Comparison of ENCODE assay signal across 15 cellular contexts in the genomic region with DNA sequence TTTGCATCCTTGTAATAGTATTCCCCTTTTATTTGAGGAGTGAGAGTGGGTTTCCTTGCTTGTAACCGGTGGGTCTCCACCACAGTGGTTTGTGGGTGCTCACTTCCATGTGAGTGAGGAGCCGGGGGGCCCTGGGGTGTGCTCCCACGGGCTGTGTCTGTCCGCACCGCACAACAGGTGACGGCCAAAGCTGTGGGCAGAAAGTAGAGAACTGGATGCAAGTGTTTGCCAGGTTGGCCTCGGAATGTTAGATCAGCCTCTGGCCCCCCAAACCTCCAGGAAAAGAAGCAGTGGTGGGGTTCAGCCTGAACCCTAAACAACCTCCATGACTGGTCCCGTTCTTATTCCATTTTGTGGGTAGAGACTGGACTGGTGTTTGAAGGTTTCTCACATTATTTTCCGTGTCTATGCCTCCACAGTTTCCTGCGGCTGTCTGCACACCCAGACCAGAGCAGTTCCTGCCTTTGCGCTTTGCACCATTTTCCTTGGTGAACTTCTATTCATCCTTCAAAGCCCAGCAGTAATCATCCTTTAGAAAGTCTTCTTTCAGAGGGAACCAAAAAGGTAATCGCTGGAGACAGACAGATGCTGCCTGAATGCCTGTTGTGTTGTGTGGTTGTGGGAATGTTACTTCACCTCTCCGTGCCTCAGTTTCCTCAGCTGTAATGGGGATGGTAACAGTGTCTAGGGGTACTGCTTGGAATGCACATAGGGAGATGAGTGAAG.
"Had no signal": no experiment of that assay in that cellular context is flagged by ENCODE, and none has a peak within 500 bp of the region (broad histone marks: within the 10 kb centered on the region; RNA-seq: fewer than 3 reads in every experiment).

No MANE protein-coding gene starts in this region.

- H3K9me3 Mint-ChIP-seq: activated naive CD8-positive, alpha-beta T cell treated with anti-CD3 and anti-CD28 coated beads, Interleukin-2, amount 50 U/mL, for 24 hours had no signal

- H3K4me1 Mint-ChIP-seq: activated naive CD8-positive, alpha-beta T cell treated with anti-CD3 and anti-CD28 coated beads, Interleukin-2, amount 50 U/mL, for 24 hours had no signal

- DNase-seq: activated CD4-positive, alpha-beta T cell treated with anti-CD3 and anti-CD28 coated beads for 4 hours; activated gamma-delta T cell; activated naive CD8-positive, alpha-beta T cell treated with anti-CD3 and anti-CD28 coated beads, Interleukin-2, amount 50 U/mL, for 24 hours; effector memory CD4-positive, alpha-beta T cell; kidney glomerular epithelial cell; occipital lobe; stimulated activated CD4-positive, alpha-beta T cell treated with anti-CD3 and anti-CD28 coated beads, Interleukin-4, amount 100 ng/mL, for 4 hours; T1000 had no signal

- H3K4me3 ChIP-seq: cardiac muscle cell, coronary artery, hepatocyte, lung, SJSA1 had no signal

- H3K9me3 ChIP-seq: SJSA1 had no signal

- H3K36me3 ChIP-seq: cardiac muscle cell, SJSA1 had no signal

- FAIRE-seq: astrocyte had no signal

- H3K4me3 Mint-ChIP-seq: activated naive CD8-positive, alpha-beta T cell treated with anti-CD3 and anti-CD28 coated beads, Interleukin-2, amount 50 U/mL, for 24 hours; naive thymus-derived CD8-positive, alpha-beta T cell had no signal

- H3K27ac ChIP-seq: cardiac muscle cell, coronary artery, hepatocyte, SJSA1 had no signal

- H3K27me3 ChIP-seq: cardiac muscle cell, hepatocyte, SJSA1 had no signal

- H3K27ac Mint-ChIP-seq: activated naive CD8-positive, alpha-beta T cell treated with anti-CD3 and anti-CD28 coated beads, Interleukin-2, amount 50 U/mL, for 24 hours; naive thymus-derived CD8-positive, alpha-beta T cell had no signal
